8 cellular contexts compared by ENCODE assay signal in genomic region chr12:26124491-26125450, GRCh38. TPM values are rescaled to one million over a fixed set of nuclear protein-coding genes. Genes with fewer than 3 reads are reported as not detected.
DNase-seq lines count a peak whose midpoint lies in the region; ATAC-seq and TF ChIP-seq lines count a peak whose summit lies in the region.

TSS of gene BHLHE41 (minus strand) at chr12:26125037. CDS start at chr12:26124779, 258 bp downstream.

- H3K9me3 ChIP-seq in H9 (ENCODE audit: control insufficient read depth, low read depth, low read length) (no peaks in the 10 kb centered on the region), endocrine pancreas (ENCODE audit: control insufficient read depth, low read length) (no peaks in the 10 kb centered on the region)

- no peaks in the 10 kb centered on the region for H4K20me1 ChIP-seq in H9 (ENCODE audit: control insufficient read depth, insufficient read depth, insufficient read length)

- no peak within 1 kb of the TSS for H3K4ac ChIP-seq in H9 (ENCODE audit: low read depth, low read length)

- no peak within 1 kb of the TSS for H2BK120ac ChIP-seq in H9 (ENCODE audit: low read depth, low read length, poor library complexity, severe bottlenecking)

- peak within 1 kb of the TSS; percentile 52 for H3K23ac ChIP-seq in H9 (ENCODE audit: insufficient read length, low read depth, low read length)

- H3K14ac ChIP-seq in H9 (ENCODE audit: insufficient read depth, low read length), result peak within 1 kb of the TSS; percentile 82; the same call in 1 of the 2 replicates

- no peak within 1 kb of the TSS for H4K8ac ChIP-seq in H9 (replicated peaks; ENCODE audit: insufficient read length, low read depth, low read length)

- peaks cover 32 to 44% of the 10 kb centered on the region in 2 experiments for H3K4me1 Mint-ChIP-seq in H9

- peak within 1 kb of the TSS; percentile 43; the same call in 1 of the 2 replicates for H2BK15ac ChIP-seq in H9 (ENCODE audit: low read depth, low read length)

- no peaks in the 10 kb centered on the region for H3K79me1 ChIP-seq in H9 (ENCODE audit: insufficient read depth, low read depth, low read length, poor library complexity, severe bottlenecking)

- no peak within 1 kb of the TSS for H2BK12ac ChIP-seq in H9 (ENCODE audit: insufficient read length, low read depth, low read length)

- H3K27me3 ChIP-seq in H9 (ENCODE audit: insufficient read depth, low read length) (peaks cover 53% of the 10 kb centered on the region), endocrine pancreas (ENCODE audit: control insufficient read depth, insufficient read depth, low read length) (peaks cover 5% of the 10 kb centered on the region)

- peak within 1 kb of the TSS; percentile 78 to 87 for H3K4me3 Mint-ChIP-seq in H9

- peaks cover 97% of the 10 kb centered on the region for H3K27me3 Mint-ChIP-seq in H9 (ENCODE audit: low read depth)

- no peak for ATAC-seq in GM21381 (IDR thresholded peaks at IDR 0.05; ENCODE audit: unreplicated experiment)
- no peak for ATAC-seq in GM18502 (IDR thresholded peaks at IDR 0.05; ENCODE audit: poor library complexity, unreplicated experiment)

- DNase-seq in C1 segment of cervical spinal cord (lab: John Stamatoyannopoulos, UW) (peak; percentile 67 to 94 (median 90)), H9 (peak; percentile 93), SW480 (ENCODE audit: low spot score) (peak; percentile 80), lung microvascular endothelial cell (ENCODE audit: low read depth in 2 of 2) (peak; percentile 66 to 72), superior temporal gyrus (ENCODE audit: extremely low spot score) (peak; percentile 86)

- H3K18ac ChIP-seq in H9 (ENCODE audit: insufficient read length, low read depth, low read length), result peak within 1 kb of the TSS; percentile 86

- no peak within 1 kb of the TSS for H3K27ac ChIP-seq in H9 (ENCODE audit: insufficient read length, low read depth, low read length)

- peak within 1 kb of the TSS; percentile 38 for H3K9ac ChIP-seq in H9 (ENCODE audit: extremely low read depth, insufficient read length, low read length)
- H3K9ac ChIP-seq in endocrine pancreas (ENCODE audit: control insufficient read depth, insufficient read depth, low read length), result peak within 1 kb of the TSS; percentile 84

- H3K56ac ChIP-seq in H9 (ENCODE audit: insufficient read length, low read depth, low read length), result no peak within 1 kb of the TSS

- H3K4me1 ChIP-seq in H9 (ENCODE audit: insufficient read depth, low read length), result peaks cover 3% of the 10 kb centered on the region; the same call in 1 of the 2 replicates
- H3K4me1 ChIP-seq in endocrine pancreas (ENCODE audit: control insufficient read depth, insufficient read depth, low read length), result peaks cover 6% of the 10 kb centered on the region

- no peaks in the 10 kb centered on the region for H3K79me2 ChIP-seq in H9 (ENCODE audit: insufficient read depth, low read length)

- peaks cover 3% of the 10 kb centered on the region for H3K36me3 ChIP-seq in endocrine pancreas (ENCODE audit: control insufficient read depth, insufficient read depth, low read length)

- H3K36me3 Mint-ChIP-seq in H9 (ENCODE audit: insufficient read depth in 1 of 3, low read depth in 3 of 3), result peaks cover 0 to 4% (median 0%) of the 10 kb centered on the region in 3 experiments; a peak in 1 of 7 replicates

- H4K5ac ChIP-seq in H9 (ENCODE audit: insufficient read length, low read depth, low read length), result no peak within 1 kb of the TSS

- peak within 1 kb of the TSS in 1 of 3 experiments; percentile 68; a peak in 1 of 7 replicates for H3K27ac Mint-ChIP-seq in H9

- no peak within 1 kb of the TSS for H2AK5ac ChIP-seq in H9 (ENCODE audit: insufficient read length, low read length)

- WGBS in H9 (ENCODE audit: extremely low coverage, insufficient read length, low lambda C conversion rate), result no CpG with 5 or more reads among the region's 55 CpGs

- H3K4me2 ChIP-seq in H9 (ENCODE audit: insufficient read depth, insufficient read length, low read length), result peak within 1 kb of the TSS; percentile 87

- TF ChIP-seq CTCF in H9 (conservative IDR thresholded peaks at IDR 0.05), result no peak

- H3K9me3 Mint-ChIP-seq in H9, result peaks cover 0 to 4% of the 10 kb centered on the region in 2 experiments; a peak in 1 of 5 replicates

- H3T11ph ChIP-seq in H9 (ENCODE audit: low read length), result no peak within 1 kb of the TSS

- no peak within 1 kb of the TSS for H2AFZ ChIP-seq in H9 (ENCODE audit: low read length)

- no peak within 1 kb of the TSS for H2BK20ac ChIP-seq in H9 (ENCODE audit: low read depth, low read length, poor library complexity, severe bottlenecking)

- no peak within 1 kb of the TSS for H4K91ac ChIP-seq in H9 (ENCODE audit: insufficient read length, low read depth, low read length)

- peaks cover 32% of the 10 kb centered on the region for H3K23me2 ChIP-seq in H9 (ENCODE audit: insufficient read length, low read depth, low read length, poor library complexity, severe bottlenecking)

- peak within 1 kb of the TSS; percentile 91 for H3K4me3 ChIP-seq in endocrine pancreas (ENCODE audit: control insufficient read depth, insufficient read depth, low read length)

- no peak within 1 kb of the TSS for H2BK5ac ChIP-seq in H9 (ENCODE audit: insufficient read length, low read length)

RNA-seq across cellular contexts. Expression of gene BHLHE41, which starts in this region (rescaled TPM):
- total RNA-seq in H9 (2021), result 0.33 and 0.90 TPM in 2 replicates
- total RNA-seq in lung microvascular endothelial cell, result under 0.01 TPM in 2 replicates

Comparison
In these comparisons a context has a peak if more than half of its experiments do, and no peak if none do; other contexts are left out.
1. Peak in DNase-seq, H3K9ac ChIP-seq and H3K4me2 ChIP-seq in H9; RNA of the gene not detected or under 1 TPM.
2. Peak in DNase-seq in lung microvascular endothelial cell; RNA of the gene not detected or under 1 TPM.